ENCODE assay signal across 19 cellular contexts in the genomic region with DNA sequence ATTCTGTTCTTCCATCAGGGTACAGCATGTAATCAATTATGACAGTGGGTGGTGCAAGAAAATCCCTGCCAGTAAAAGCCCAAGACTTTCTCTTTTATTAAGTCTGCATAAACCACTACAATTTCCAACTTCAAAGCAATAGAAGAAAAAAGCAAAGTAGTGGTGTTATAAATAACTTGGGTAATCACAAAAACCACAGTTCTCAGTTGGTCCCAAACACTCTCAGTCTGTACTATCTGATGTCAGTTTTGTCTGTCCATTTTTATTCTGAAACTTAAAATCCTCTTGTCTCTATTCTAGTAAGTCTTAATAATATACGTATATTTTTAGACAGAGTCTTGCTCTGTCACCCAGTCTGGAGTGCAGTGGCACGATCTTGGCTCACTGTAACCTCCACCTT. TPM values are rescaled to one million over a fixed set of nuclear protein-coding genes. Genes with fewer than 3 reads are reported as not detected.
DNase-seq lines count a peak whose midpoint lies in the region; ATAC-seq, FAIRE-seq and TF ChIP-seq lines count a peak whose summit lies in the region.
"Had no signal": no experiment of that assay in that cellular context is flagged by ENCODE, and none has a peak within 500 bp of the region (broad histone marks: within the 10 kb centered on the region; RNA-seq: fewer than 3 reads in every experiment).

No MANE protein-coding gene starts in this region.

- H3K27me3 Mint-ChIP-seq in mesothelial cell of epicardium (ENCODE audit: low read depth) = no peaks in the 10 kb centered on the region
- H3K27me3 Mint-ChIP-seq: B cell had no signal

- peaks cover 22% of the 10 kb centered on the region for H3K4me1 ChIP-seq in BLaER1

- no peak for TF ChIP-seq POLR2A in GM12891 (IDR thresholded peaks at IDR 0.05; ENCODE audit: low read depth, low read length)

- H3K9me3 ChIP-seq in BLaER1 (no peaks in the 10 kb centered on the region), SK-N-MC (ENCODE audit: low read depth, low read length) (no peaks in the 10 kb centered on the region)
- H3K9me3 ChIP-seq: HAP-1 had no signal

- no peaks in the 10 kb centered on the region for H3K27me3 ChIP-seq in BLaER1

- TF ChIP-seq CTCF in mesothelial cell of epicardium (IDR thresholded peaks at IDR 0.05; ENCODE audit: unreplicated experiment) = no peak

- H3K36me3 ChIP-seq in BLaER1 (no peaks in the 10 kb centered on the region), SK-N-MC (ENCODE audit: insufficient read depth, low read length) (no peaks in the 10 kb centered on the region)
- H3K36me3 ChIP-seq: HAP-1 had no signal

- peak; percentile 41 for FAIRE-seq in GM12891 (lab: Jason Lieb, UNC)
- FAIRE-seq: A204.1, G401.6, GM19239, H1 had no signal

- H3K4me1 Mint-ChIP-seq in mesothelial cell of epicardium = peaks cover 33% of the 10 kb centered on the region
- H3K4me1 Mint-ChIP-seq: B cell had no signal

- no peak overlapping the region for H3K27ac ChIP-seq in BLaER1
- H3K27ac ChIP-seq in SK-N-MC = no peak overlapping the region

- peak overlapping the region; percentile 43 for H3K4me2 ChIP-seq in BLaER1

- peak overlapping the region; percentile 9 for H3K27ac Mint-ChIP-seq in mesothelial cell of epicardium
- H3K27ac Mint-ChIP-seq: B cell; CD14-positive monocyte; CD8-positive, alpha-beta T cell had no signal

- H3K4me3 ChIP-seq in BLaER1 (no peak overlapping the region), SK-N-MC (no peak overlapping the region)
- H3K4me3 ChIP-seq: HAP-1 had no signal

- DNase-seq in GM12891 (ENCODE audit: insufficient read length, low spot score) = no peak
- DNase-seq in SK-N-MC (ENCODE audit: low read depth, low spot score) = no peak
- no peak for DNase-seq in mesothelial cell of epicardium (ENCODE audit: low spot score in 2 of 2, unreplicated experiment in 2 of 2)
- DNase-seq in activated CD4-positive, CD25-positive, alpha-beta regulatory T cell (lab: John Stamatoyannopoulos, UW) = no peak
- DNase-seq: CD8-positive, alpha-beta T cell; COR-L47; DMS153; DMS79 treated with DMSO at 0.1 percent for 48 hours; EL had no signal

- ATAC-seq in HG02623 (IDR thresholded peaks at IDR 0.05; ENCODE audit: unreplicated experiment) (no peak), HG03521 (IDR thresholded peaks at IDR 0.05; ENCODE audit: unreplicated experiment) (no peak)
- ATAC-seq: CD8-positive, alpha-beta T cell had no signal

- no peaks in the 10 kb centered on the region for H4K20me1 ChIP-seq in BLaER1

- no peak overlapping the region for H3K4me3 Mint-ChIP-seq in mesothelial cell of epicardium
- H3K4me3 Mint-ChIP-seq: B cell; CD14-positive monocyte; CD8-positive, alpha-beta T cell had no signal

- H3K36me3 Mint-ChIP-seq in mesothelial cell of epicardium = no peaks in the 10 kb centered on the region

- no peak overlapping the region for H3K9ac ChIP-seq in BLaER1
- peak overlapping the region; percentile 15 for H3K9ac ChIP-seq in SK-N-MC (ENCODE audit: insufficient read length)

- no peaks in the 10 kb centered on the region for H3K9me3 Mint-ChIP-seq in mesothelial cell of epicardium
- H3K9me3 Mint-ChIP-seq: CD8-positive, alpha-beta T cell had no signal

TF ChIP-seq in GM12891, 5 proteins besides CTCF, POLR2A, EP300 and RAD21:
- TF ChIP-seq SPI1 (IDR thresholded peaks at IDR 0.05; ENCODE audit: low read depth, low read length) (no peak), PAX5 (IDR thresholded peaks at IDR 0.05; ENCODE audit: insufficient read depth, low read length, severe bottlenecking) (no peak), POLR2AphosphoS5 (IDR thresholded peaks at IDR 0.05; ENCODE audit: low read depth, low read length) (no peak), POU2F2 (IDR thresholded peaks at IDR 0.05; ENCODE audit: low read depth, low read length) (no peak), TAF1 (IDR thresholded peaks at IDR 0.05; ENCODE audit: low read depth, low read length) (no peak)
TF ChIP-seq in GM12891: peak in this region for 0.

RNA-seq across cellular contexts. Expression of gene TIGAR, which starts 8.8 kb away (rescaled TPM):
- polyA plus RNA-seq in GM12891 (2012; ENCODE audit: low read depth, missing spikeins) = 15.4 TPM
- total RNA-seq in mesothelial cell of epicardium = 16.7 to 22.1 TPM (median 21.0 TPM) in 3 replicates

RNA-seq across cellular contexts. Expression of gene CCND2, which starts 38.7 kb away (rescaled TPM):
- 64.3 TPM for polyA plus RNA-seq in GM12891 (2012; ENCODE audit: low read depth, missing spikeins)
- 393 to 412 TPM (median 404 TPM) in 3 replicates for total RNA-seq in mesothelial cell of epicardium
